13 cellular contexts compared by ENCODE assay signal in genomic region chr22:50119169-50119767, GRCh38. TPM values are rescaled to one million over a fixed set of nuclear protein-coding genes. Genes with fewer than 3 reads are reported as not detected.
DNase-seq lines count a peak whose midpoint lies in the region; ATAC-seq, FAIRE-seq and TF ChIP-seq lines count a peak whose summit lies in the region.
"Had no signal": no experiment of that assay in that cellular context is flagged by ENCODE, and none has a peak within 500 bp of the region (broad histone marks: within the 10 kb centered on the region; RNA-seq: fewer than 3 reads in every experiment).

No MANE protein-coding gene starts in this region.

- in situ Hi-C loops in IMR-90 (cut with MboI; ENCODE audit: low sequenced_read_pairs) = no loop called here

- intact Hi-C loops in IMR-90 (cut with micrococcal nuclease) = no loop called here
- intact Hi-C loops in endothelial cell of umbilical vein (cut with micrococcal nuclease) = no loop called here
- intact Hi-C loops in activated naive CD4-positive, alpha-beta T cell treated with anti-CD3 and anti-CD28 coated beads for 36 hours (cut with micrococcal nuclease) = no loop called here

- peak overlapping the region; percentile 16 for H2AK9ac ChIP-seq in IMR-90 (replicated peaks; ENCODE audit: low read depth, low read length, poor library complexity)

- peak overlapping the region; percentile 86 for H2AK5ac ChIP-seq in IMR-90 (ENCODE audit: low read depth, low read length)

- H3K4me2 ChIP-seq in IMR-90 (ENCODE audit: low read depth, low read length) = no peak overlapping the region
- peak overlapping the region; percentile 37 for H3K4me2 ChIP-seq in endothelial cell of umbilical vein (ENCODE audit: insufficient read depth, low read length)

- peak overlapping the region in 1 of 2 experiments; percentile 46; a peak in 2 of 4 replicates for H4K8ac ChIP-seq in IMR-90 (ENCODE audit: low read depth in 2 of 2, low read length in 2 of 2)

- peak overlapping the region; percentile 54 for H2BK20ac ChIP-seq in IMR-90 (ENCODE audit: low read depth, low read length)

- TF ChIP-seq POLR2A in IMR-90 (IDR thresholded peaks at IDR 0.05; ENCODE audit: low read depth, low read length) (no peak), endothelial cell of umbilical vein (IDR thresholded peaks at IDR 0.05; ENCODE audit: low read depth, low read length) (no peak)

- H3K23ac ChIP-seq in IMR-90 (ENCODE audit: low read depth, low read length) = no peak overlapping the region

- POLR2A ChIA-PET in IMR-90 (lab: Charles Lee; ENCODE audit: unreplicated experiment) (no interaction called here), endothelial cell of umbilical vein (lab: Charles Lee) (interaction anchor here (1.0 to 1.3 kb wide), 2 partner anchors 13 to 201 kb away, joined by 3 to 4 read pairs; partner anchors contain the start of genes ALG12 and CRELD2)

- no peak for DNase-seq in IMR-90
- no peak for DNase-seq in endothelial cell of umbilical vein (ENCODE audit: low read depth, low spot score)
- DNase-seq in thoracic aorta (ENCODE audit: low spot score) = no peak
- no peak for DNase-seq in activated naive CD4-positive, alpha-beta T cell treated with anti-CD3 and anti-CD28 coated beads for 36 hours
- DNase-seq in OCI-M1 (lab: John Stamatoyannopoulos, UW) = no peak
- DNase-seq in glomerular visceral epithelial cell (ENCODE audit: extremely low spot score) = no peak
- no peak for DNase-seq in germinal center (ENCODE audit: low spot score)
- DNase-seq: NCI-H146, NCI-H69 had no signal

- WGBS in IMR-90 (ENCODE audit: extremely low coverage in 2 of 2, insufficient read length in 1 of 2), 2 experiments = 88% methylated on average over 8 of the region's 14 CpGs; no CpG with 5 or more reads in 1 of the 2 experiments
- WGBS in mesodermal cell (ENCODE audit: insufficient coverage in 2 of 2), 2 experiments = 92 to 96% methylated on average over 11 to 12 of the region's 14 CpGs

- no peak overlapping the region for H3K56ac ChIP-seq in IMR-90 (ENCODE audit: extremely low read depth, insufficient read depth, low read length)

- peaks cover 6% of the 10 kb centered on the region for H3K9me3 ChIP-seq in IMR-90 (ENCODE audit: control insufficient read depth, insufficient read depth, low read length)
- no peaks in the 10 kb centered on the region for H3K9me3 ChIP-seq in endothelial cell of umbilical vein (replicated peaks; ENCODE audit: control insufficient read depth, insufficient read depth, low read length)
- peaks cover 11% of the 10 kb centered on the region for H3K9me3 ChIP-seq in mesodermal cell (ENCODE audit: control insufficient read depth, low read length)
- H3K9me3 ChIP-seq in thoracic aorta = peaks cover 9% of the 10 kb centered on the region
- H3K9me3 ChIP-seq: HAP-1 had no signal

- peaks cover 12% of the 10 kb centered on the region for H3K9me3 Mint-ChIP-seq in activated naive CD4-positive, alpha-beta T cell treated with anti-CD3 and anti-CD28 coated beads for 36 hours

- TF ChIP-seq CTCF in IMR-90 (conservative IDR thresholded peaks at IDR 0.05; ENCODE audit: low read depth, low read length) (no peak), endothelial cell of umbilical vein (IDR thresholded peaks at IDR 0.05; ENCODE audit: extremely low read depth in 1 of 2, insufficient read depth in 1 of 2, low read depth in 1 of 2, low read length in 2 of 2) (no peak), thoracic aorta (IDR thresholded peaks at IDR 0.05) (no peak)

- H3K4me1 ChIP-seq in IMR-90 (ENCODE audit: control insufficient read depth, insufficient read depth, low read length) (peaks cover 19% of the 10 kb centered on the region), endothelial cell of umbilical vein (ENCODE audit: control insufficient read depth, extremely low read depth, insufficient read depth, low read length) (peaks cover 58% of the 10 kb centered on the region), mesodermal cell (ENCODE audit: control insufficient read depth, insufficient read depth, low read length, poor library complexity, severe bottlenecking) (peaks cover 45% of the 10 kb centered on the region), thoracic aorta (ENCODE audit: control insufficient read depth in 1 of 2, low read depth in 2 of 2) (peaks cover 4 to 45% of the 10 kb centered on the region in 2 donors)

- H2BK5ac ChIP-seq in IMR-90 (ENCODE audit: low read depth, low read length, poor library complexity, severe bottlenecking) = peak overlapping the region; percentile 1

- H3K36me3 Mint-ChIP-seq in activated naive CD4-positive, alpha-beta T cell treated with anti-CD3 and anti-CD28 coated beads for 36 hours (ENCODE audit: low read depth) = peaks cover 2% of the 10 kb centered on the region

- H4K20me1 ChIP-seq in IMR-90 (ENCODE audit: insufficient read depth, low read length) = no peaks in the 10 kb centered on the region
- no peaks in the 10 kb centered on the region for H4K20me1 ChIP-seq in endothelial cell of umbilical vein (replicated peaks; ENCODE audit: control insufficient read depth, extremely low read depth, insufficient read depth, low read length)
- H4K20me1 ChIP-seq: BLaER1 treated with 17β-estradiol and CSF1 and Interleukin-3, amounts not matched to agents 10 nM and 100 nM had no signal

- peaks cover 5% of the 10 kb centered on the region for H3K27me3 Mint-ChIP-seq in activated naive CD4-positive, alpha-beta T cell treated with anti-CD3 and anti-CD28 coated beads for 36 hours (ENCODE audit: low read depth)

- H2AFZ ChIP-seq in IMR-90 (replicated peaks; ENCODE audit: low read length, poor library complexity) (no peak overlapping the region), endothelial cell of umbilical vein (ENCODE audit: low read depth, low read length) (no peak overlapping the region)

- H4K5ac ChIP-seq in IMR-90 (ENCODE audit: low read depth, low read length) = peak overlapping the region; percentile 28; the same call in 1 of the 2 replicates

- BruUV-seq in IMR-90 (replicated peaks; lab: Mats Ljungman, UMichigan) (no TSS peak), endothelial cell of umbilical vein (replicated peaks; lab: Mats Ljungman, UMichigan) (no TSS peak)

- H3K27me3 ChIP-seq in IMR-90 (ENCODE audit: control insufficient read depth, insufficient read depth, low read length) = no peaks in the 10 kb centered on the region
- H3K27me3 ChIP-seq in endothelial cell of umbilical vein (ENCODE audit: control insufficient read depth in 2 of 2, insufficient read depth in 2 of 2, low read length in 2 of 2) = no peaks in the 10 kb centered on the region
- H3K27me3 ChIP-seq in thoracic aorta (replicated peaks; ENCODE audit: insufficient read depth) = no peaks in the 10 kb centered on the region
- H3K27me3 ChIP-seq: BLaER1 treated with 17β-estradiol and CSF1 and Interleukin-3, amounts not matched to agents 10 nM and 100 nM had no signal

- no peaks in the 10 kb centered on the region for H3K4me1 Mint-ChIP-seq in activated naive CD4-positive, alpha-beta T cell treated with anti-CD3 and anti-CD28 coated beads for 36 hours (ENCODE audit: low read depth)

- no peak overlapping the region for H3K4me3 Mint-ChIP-seq in activated naive CD4-positive, alpha-beta T cell treated with anti-CD3 and anti-CD28 coated beads for 36 hours

- ATAC-seq in IMR-90 (ENCODE audit: low read depth) (no peak), thoracic aorta (ENCODE audit: insufficient number of reproducible peaks, low FRiP score, low read depth) (no peak)

- H3K18ac ChIP-seq in IMR-90 (ENCODE audit: low read depth, low read length) = peak overlapping the region; percentile 38

- no peak overlapping the region for H3K27ac Mint-ChIP-seq in activated naive CD4-positive, alpha-beta T cell treated with anti-CD3 and anti-CD28 coated beads for 36 hours

- H3K79me1 ChIP-seq in IMR-90 (ENCODE audit: low read depth in 1 of 2, low read length in 2 of 2) = peaks cover 0 to 14% of the 10 kb centered on the region in 2 experiments; a peak in 2 of 4 replicates

- H3K79me2 ChIP-seq in endothelial cell of umbilical vein (ENCODE audit: control insufficient read depth, insufficient read depth, low read length) = peaks cover 31% of the 10 kb centered on the region

- H3K9ac ChIP-seq in IMR-90 (ENCODE audit: low read depth, low read length) = no peak overlapping the region
- peak overlapping the region; percentile 70 for H3K9ac ChIP-seq in endothelial cell of umbilical vein (replicated peaks; ENCODE audit: extremely low read depth, insufficient read depth, low read length)
- H3K9ac ChIP-seq: BLaER1 treated with 17β-estradiol and CSF1 and Interleukin-3, amounts not matched to agents 10 nM and 100 nM had no signal

- dilution Hi-C loops in IMR-90 (cut with HindIII; ENCODE audit: low sequenced_read_pairs, unreplicated experiment) = no loop called here
- dilution Hi-C loops in endothelial cell of umbilical vein (cut with MboI; ENCODE audit: extremely low pct_ligation_motif_present, low sequenced_read_pairs) = no loop called here

- peak overlapping the region; percentile 41 for H2BK120ac ChIP-seq in IMR-90 (ENCODE audit: low read depth, low read length)

- H3K36me3 ChIP-seq in IMR-90 (ENCODE audit: control insufficient read depth, insufficient read depth, low read length) (peaks cover 10% of the 10 kb centered on the region; the same call in 1 of the 2 replicates), endothelial cell of umbilical vein (ENCODE audit: control insufficient read depth in 2 of 2, extremely low read depth in 1 of 2, insufficient read depth in 2 of 2, low read length in 2 of 2) (peaks cover 3 to 9% of the 10 kb centered on the region in 2 experiments), mesodermal cell (ENCODE audit: control insufficient read depth, insufficient read depth, low read length) (no peaks in the 10 kb centered on the region), thoracic aorta (no peaks in the 10 kb centered on the region)
- H3K36me3 ChIP-seq: BLaER1 treated with 17β-estradiol and CSF1 and Interleukin-3, amounts not matched to agents 10 nM and 100 nM; HAP-1 had no signal

- H3K9me1 ChIP-seq in IMR-90 (ENCODE audit: insufficient read depth, low read length) (peaks cover 12% of the 10 kb centered on the region), endothelial cell of umbilical vein (replicated peaks; ENCODE audit: control insufficient read depth, extremely low read depth, insufficient read depth, low read length) (no peaks in the 10 kb centered on the region)

- FAIRE-seq in endothelial cell of umbilical vein (lab: Jason Lieb, UNC) = peak; percentile 8

- peak overlapping the region; percentile 8; the same call in 1 of the 3 replicates for H2BK15ac ChIP-seq in IMR-90 (ENCODE audit: low read depth, low read length)

- H3K4ac ChIP-seq in IMR-90 (ENCODE audit: low read depth, low read length) = peak overlapping the region; percentile 60; the same call in 1 of the 2 replicates

- H3K4me3 ChIP-seq in IMR-90 (ENCODE audit: insufficient read depth, low read depth, low read length) = no peak overlapping the region
- no peak overlapping the region for H3K4me3 ChIP-seq in endothelial cell of umbilical vein (replicated peaks in 1 of 3; ENCODE audit: insufficient read depth in 1 of 3, low read depth in 1 of 3, low read length in 3 of 3)
- no peak overlapping the region for H3K4me3 ChIP-seq in mesodermal cell (ENCODE audit: extremely low read depth, insufficient read depth, low read length, poor library complexity, severe bottlenecking)
- no peak overlapping the region for H3K4me3 ChIP-seq in thoracic aorta
- H3K4me3 ChIP-seq: BLaER1 treated with 17β-estradiol and CSF1 and Interleukin-3, amounts not matched to agents 10 nM and 100 nM; HAP-1 had no signal

- H3K27ac ChIP-seq in IMR-90 (ENCODE audit: insufficient read depth, low read length) (no peak overlapping the region), endothelial cell of umbilical vein (ENCODE audit: insufficient read depth, low read depth, low read length) (peak overlapping the region; percentile 93), mesodermal cell (ENCODE audit: low read depth, low read length, severe bottlenecking) (peak overlapping the region; percentile 86), thoracic aorta (peak overlapping the region; percentile 51 to 54)
- H3K27ac ChIP-seq: BLaER1 treated with 17β-estradiol and CSF1 and Interleukin-3, amounts not matched to agents 10 nM and 100 nM had no signal

- H4K91ac ChIP-seq in IMR-90 (ENCODE audit: insufficient read depth, low read depth, low read length) = peak overlapping the region; percentile 54; the same call in 1 of the 2 replicates

- H3K14ac ChIP-seq in IMR-90 (replicated peaks; ENCODE audit: low read depth, low read length) = no peak overlapping the region; the same call in 1 of the 2 replicates

- TF ChIP-seq RAD21 in IMR-90 (IDR thresholded peaks at IDR 0.05; ENCODE audit: low read length) = no peak

- CTCF ChIA-PET in IMR-90 (lab: Yijun Ruan, JAX) = no interaction called here
- CTCF ChIA-PET in endothelial cell of umbilical vein (lab: Charles Lee) = interaction anchor here (0.9 to 2.5 kb wide), 8 partner anchors 8 to 89 kb away, joined by 3 to 10 read pairs (median 4); no protein-coding TSS in a partner anchor
- CTCF ChIA-PET in activated naive CD4-positive, alpha-beta T cell treated with anti-CD3 and anti-CD28 coated beads for 36 hours (lab: Charles Lee) = no interaction called here

RNA-seq across cellular contexts. Expression of gene MOV10L1, which starts 29.5 kb away (rescaled TPM):
- total RNA-seq in IMR-90 (2012; rRNA removed) (0.72 and 0.83 TPM in 2 replicates), endothelial cell of umbilical vein (35.4 and 37.6 TPM in 2 replicates), thoracic aorta (1 to 10 TPM; 4.6 to 7.4 TPM)
- polyA plus RNA-seq in IMR-90 (2012; rRNA removed) (0.83 and 1.4 TPM in 2 replicates), endothelial cell of umbilical vein (27.6 and 32.0 TPM in 2 replicates)
- polyA plus RNA-seq in IMR-90 (2012; cell fraction: cytosol; rRNA removed) = 0.31 and 0.67 TPM in 2 replicates
- 10.7 and 19.6 TPM in 2 replicates for polyA plus RNA-seq in IMR-90 (2012; cell fraction: nucleus; rRNA removed; ENCODE audit: low replicate concordance)
- 10.3 and 14.5 TPM in 2 replicates for polyA plus RNA-seq in endothelial cell of umbilical vein (2011; cell fraction: cytosol; rRNA removed)
- 162 and 167 TPM in 2 replicates for polyA plus RNA-seq in endothelial cell of umbilical vein (2011; cell fraction: nucleus; rRNA removed)
- polyA plus RNA-seq in endothelial cell of umbilical vein (2012) = 18.8 and 20.2 TPM in 2 replicates
- polyA minus RNA-seq in endothelial cell of umbilical vein = 33.0 and 37.0 TPM in 2 replicates
- not detected for polyA minus RNA-seq in endothelial cell of umbilical vein (2011; cell fraction: cytosol; rRNA and poly(A)+ RNA removed)
- 62.2 and 68.7 TPM in 2 replicates for polyA minus RNA-seq in endothelial cell of umbilical vein (2011; cell fraction: nucleus; rRNA and poly(A)+ RNA removed)
- polyA plus RNA-seq in mesodermal cell (2013, experiment 1 of 2) = 0.52 TPM
- polyA plus RNA-seq in mesodermal cell (2013, experiment 2 of 2) = 1.6 TPM
- not detected for total RNA-seq in activated naive CD4-positive, alpha-beta T cell treated with anti-CD3 and anti-CD28 coated beads for 36 hours
- total RNA-seq: HT-29 had no signal

RNA-seq across cellular contexts. Expression of gene MLC1, which starts 34.0 kb away (rescaled TPM):
- total RNA-seq in IMR-90 (2012; rRNA removed) = not detected in 2 replicates
- polyA plus RNA-seq in IMR-90 (2012; rRNA removed) = 0.07 and 0.10 TPM in 2 replicates
- 0.02 and 0.19 TPM in 2 replicates for polyA plus RNA-seq in IMR-90 (2012; cell fraction: cytosol; rRNA removed)
- 0.05 and 0.08 TPM in 2 replicates for polyA plus RNA-seq in IMR-90 (2012; cell fraction: nucleus; rRNA removed; ENCODE audit: low replicate concordance)
- total RNA-seq in endothelial cell of umbilical vein = not detected in 2 replicates
- polyA plus RNA-seq in endothelial cell of umbilical vein = not detected in 2 replicates
- not detected in 2 replicates for polyA plus RNA-seq in endothelial cell of umbilical vein (2011; cell fraction: cytosol; rRNA removed)
- polyA plus RNA-seq in endothelial cell of umbilical vein (2011; cell fraction: nucleus; rRNA removed) = not detected in 2 replicates
- not detected in 2 replicates for polyA plus RNA-seq in endothelial cell of umbilical vein (2012)
- polyA minus RNA-seq in endothelial cell of umbilical vein = not detected in 2 replicates
- not detected for polyA minus RNA-seq in endothelial cell of umbilical vein (2011; cell fraction: cytosol; rRNA and poly(A)+ RNA removed)
- not detected in 2 replicates for polyA minus RNA-seq in endothelial cell of umbilical vein (2011; cell fraction: nucleus; rRNA and poly(A)+ RNA removed)
- polyA plus RNA-seq in mesodermal cell (2013, experiment 1 of 2) = 1.1 TPM
- polyA plus RNA-seq in mesodermal cell (2013, experiment 2 of 2) = 0.91 TPM
- total RNA-seq in thoracic aorta = 1 to 10 TPM; 1.6 to 4.3 TPM
- under 1 TPM in 1 of 2 experiments, not detected in 1; 0.05 TPM for total RNA-seq in activated naive CD4-positive, alpha-beta T cell treated with anti-CD3 and anti-CD28 coated beads for 36 hours
- total RNA-seq: HT-29 had no signal

RNA-seq across cellular contexts. Expression of gene PANX2, which starts 51.3 kb away (rescaled TPM):
- total RNA-seq in IMR-90 (2012; rRNA removed) (under 0.01 and 0.18 TPM in 2 replicates), endothelial cell of umbilical vein (5.1 and 5.2 TPM in 2 replicates), thoracic aorta (1 to 10 TPM; 2.5 to 4.1 TPM)
- polyA plus RNA-seq in IMR-90 (2012; rRNA removed) (1.3 and 1.7 TPM in 2 replicates), endothelial cell of umbilical vein (2.5 and 3.1 TPM in 2 replicates)
- polyA plus RNA-seq in IMR-90 (2012; cell fraction: cytosol; rRNA removed) = 1.6 and 3.8 TPM in 2 replicates
- polyA plus RNA-seq in IMR-90 (2012; cell fraction: nucleus; rRNA removed; ENCODE audit: low replicate concordance) = 7.1 and 11.4 TPM in 2 replicates
- polyA plus RNA-seq in endothelial cell of umbilical vein (2011; cell fraction: cytosol; rRNA removed) = 1.2 and 2.2 TPM in 2 replicates
- 4.7 and 4.9 TPM in 2 replicates for polyA plus RNA-seq in endothelial cell of umbilical vein (2011; cell fraction: nucleus; rRNA removed)
- 3.2 and 3.4 TPM in 2 replicates for polyA plus RNA-seq in endothelial cell of umbilical vein (2012)
- 1.1 and 1.6 TPM in 2 replicates for polyA minus RNA-seq in endothelial cell of umbilical vein
- 1.3 TPM for polyA minus RNA-seq in endothelial cell of umbilical vein (2011; cell fraction: cytosol; rRNA and poly(A)+ RNA removed)
- polyA minus RNA-seq in endothelial cell of umbilical vein (2011; cell fraction: nucleus; rRNA and poly(A)+ RNA removed) = 1.1 and 2.5 TPM in 2 replicates
- polyA plus RNA-seq in mesodermal cell (2013, experiment 1 of 2) = 2.3 TPM
- polyA plus RNA-seq in mesodermal cell (2013, experiment 2 of 2) = 2.9 TPM
- total RNA-seq in activated naive CD4-positive, alpha-beta T cell treated with anti-CD3 and anti-CD28 coated beads for 36 hours = 1 to 10 TPM; 1.2 to 1.7 TPM
